In genomic region chr3:118077332-118077731, GRCh38 we compare ENCODE assay signal across 23 cellular contexts.
"Had no signal": no experiment of that assay in that cellular context is flagged by ENCODE, and none has a peak within 500 bp of the region (broad histone marks: within the 10 kb centered on the region; RNA-seq: fewer than 3 reads in every experiment).

No MANE protein-coding gene starts in this region.

- DNase-seq: islet precursor cell; left ventricle myocardium inferior; mesendoderm; naive thymus-derived CD4-positive, alpha-beta T cell; ovary; retina; right cardiac atrium; stimulated activated CD4-positive, alpha-beta T cell treated with anti-CD3 and anti-CD28 coated beads, Interleukin-12 subunit alpha, Interleukin-12 subunit beta, amount 100 ng/mL, for 4 hours; stimulated activated CD4-positive, alpha-beta T cell treated with anti-CD3 and anti-CD28 coated beads, Interleukin-15, amount 100 ng/mL, for 24 hours; stimulated activated CD4-positive, alpha-beta T cell treated with anti-CD3 and anti-CD28 coated beads, Interleukin-2, amount 100 ng/mL, for 24 hours; stimulated activated CD4-positive, alpha-beta T cell treated with anti-CD3 and anti-CD28 coated beads, Interleukin-4, amount 100 ng/mL, for 1 hour; stimulated activated naive B cell treated with anti-CD40 and anti-IgM and Interleukin-4, amounts not matched to agents 10 μg/mL and 1 μg/mL and 100 μg/mL, for 72 hours; stimulated activated naive CD8-positive, alpha-beta T cell treated with anti-CD3 and anti-CD28 coated beads, Interleukin-15, Interleukin-2, amounts not matched to agents 100 U/mL and 50 U/mL, for 24 hours; stomach; testis; thyroid gland; transverse colon; upper lobe of left lung had no signal

- H3K27me3 ChIP-seq: ovary, stomach, testis, thyroid gland, transverse colon, upper lobe of left lung, vagina had no signal

- ATAC-seq: naive thymus-derived CD4-positive, alpha-beta T cell; natural killer cell treated with Interleukin-12 subunit alpha and Interleukin-12 subunit beta and Interleukin-15 and Interleukin-18, amount 100 ng/mL, for 72 hours; right cardiac atrium; sciatic nerve; stimulated activated naive B cell treated with anti-CD40 and anti-IgM and Interleukin-4, amounts not matched to agents 10 μg/mL and 1 μg/mL and 100 μg/mL, for 72 hours; stimulated activated naive CD8-positive, alpha-beta T cell treated with anti-CD3 and anti-CD28 coated beads, Interleukin-15, Interleukin-2, amounts not matched to agents 100 U/mL and 50 U/mL, for 24 hours had no signal

- H3K36me3 ChIP-seq: left ventricle myocardium inferior, ovary, stomach, thyroid gland, transverse colon, upper lobe of left lung, vagina had no signal

- H3K9me3 ChIP-seq: testis, thyroid gland, vagina had no signal

- H3K4me1 ChIP-seq: left ventricle myocardium inferior, stomach, testis, thyroid gland, transverse colon, upper lobe of left lung, vagina had no signal

- H3K27ac ChIP-seq: left ventricle myocardium inferior, ovary, skin epidermis, stomach, testis, thyroid gland, transverse colon, upper lobe of left lung, vagina had no signal

- H3K4me3 ChIP-seq: left ventricle myocardium inferior, lung, ovary, skin epidermis, stomach, testis, thyroid gland, transverse colon, upper lobe of left lung, vagina had no signal
